In the genomic region with DNA sequence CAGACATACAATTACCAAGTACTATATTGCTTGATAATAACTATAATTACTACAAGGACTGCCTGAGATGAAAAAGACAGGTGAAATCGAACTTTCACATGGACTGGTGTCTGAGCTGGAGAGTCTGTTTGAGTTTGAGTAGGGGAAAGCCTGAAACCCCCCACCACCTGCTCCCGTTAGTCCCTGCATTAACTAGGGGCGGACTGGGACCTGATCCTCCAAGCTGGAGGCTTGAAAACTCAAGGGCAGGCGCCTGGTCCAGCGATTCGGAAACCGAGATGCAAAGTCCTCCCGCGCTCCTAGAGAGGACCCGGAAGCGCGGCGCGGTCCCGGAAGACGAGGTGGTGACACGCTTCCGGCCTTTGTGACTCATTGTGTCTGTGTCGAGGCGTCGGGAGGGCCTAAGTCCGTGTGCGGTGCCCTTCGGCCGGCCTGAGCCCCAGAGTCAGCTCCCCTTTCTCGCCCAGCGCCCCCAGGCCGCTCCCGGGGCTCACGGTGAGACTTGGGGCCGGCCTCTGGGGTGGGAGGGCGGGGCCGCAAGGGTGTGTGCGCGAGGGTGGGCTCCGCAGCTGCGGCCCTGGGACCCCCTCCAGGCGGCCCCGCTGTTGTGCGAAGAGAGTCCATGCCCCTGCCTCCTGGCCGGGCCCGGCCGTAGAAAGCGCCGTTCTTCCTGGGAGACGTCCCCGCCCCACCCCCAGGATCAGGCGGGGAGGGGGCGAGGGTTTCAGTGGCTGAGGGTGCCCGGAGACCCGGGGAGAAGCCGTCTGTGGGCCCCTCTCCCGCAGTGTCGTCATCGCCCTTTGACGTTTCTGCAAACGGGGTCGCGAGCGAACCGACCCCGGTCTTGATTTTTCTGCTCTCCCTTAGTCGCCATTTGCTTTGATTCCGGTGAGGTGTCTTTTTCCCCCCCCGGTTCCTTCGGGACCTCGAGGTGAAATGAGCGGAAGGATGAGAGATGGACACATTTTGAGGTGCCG, we compare ENCODE assay signal across 1 cellular context.
A peak's percentile ranks its signal among the peaks of the same experiment; 100 is the strongest.
TF ChIP-seq lines count a peak whose summit lies in the region.

TSS of gene ZKSCAN1 (plus strand) at position 365 of the 977 bp plus-strand sequence. CDS start 7,911 bp downstream, outside the sequence.

TF ChIP-seq in HepG2, 621 proteins besides CTCF, POLR2A, EP300 and RAD21 (continued from another document and continues in another):
- TF ChIP-seq CEBPZ (IDR thresholded peaks at IDR 0.05; ENCODE audit: low read length) (no peak), ZNF230 (CRISPR knock-in tag; IDR thresholded peaks at IDR 0.05) (no peak), PHB2 (IDR thresholded peaks at IDR 0.05; ENCODE audit: partially characterized antibody) (no peak), NR1H2 (CRISPR knock-in tag; IDR thresholded peaks at IDR 0.05; ENCODE audit: borderline replicate concordance, low read depth) (no peak), ZNF496 (CRISPR knock-in tag; IDR thresholded peaks at IDR 0.05; ENCODE audit: insufficient replicate concordance) (no peak), ZNF773 (CRISPR knock-in tag; IDR thresholded peaks at IDR 0.05; ENCODE audit: borderline replicate concordance) (0 out of 2 replicates have a peak, but pooled peaks have one; percentile 35), CCDC6 (CRISPR knock-in tag; IDR thresholded peaks at IDR 0.05) (no peak; the same call in 1 of the 2 replicates), NPAS2 (CRISPR knock-in tag; IDR thresholded peaks at IDR 0.05; ENCODE audit: borderline replicate concordance) (no peak), PAXIP1 (CRISPR knock-in tag; conservative IDR thresholded peaks at IDR 0.05) (peak; percentile 61), ZNF24 (IDR thresholded peaks at IDR 0.05) (no peak), CREM (IDR thresholded peaks at IDR 0.05) (peak; percentile 91), CREM (CRISPR knock-in tag; IDR thresholded peaks at IDR 0.05) (no peak), MATR3 (CRISPR knock-in tag; IDR thresholded peaks at IDR 0.05) (no peak), KLF11 (CRISPR knock-in tag; IDR thresholded peaks at IDR 0.05) (no peak), MTF1 (CRISPR knock-in tag; IDR thresholded peaks at IDR 0.05) (no peak), MXD1 (CRISPR knock-in tag; IDR thresholded peaks at IDR 0.05) (no peak; the same call in 1 of the 2 replicates), TAF1 (CRISPR knock-in tag; IDR thresholded peaks at IDR 0.05) (peak; percentile 99), MBD4 (IDR thresholded peaks at IDR 0.05; ENCODE audit: borderline replicate concordance, low read length) (no peak), HOXA7 (CRISPR knock-in tag; IDR thresholded peaks at IDR 0.05) (no peak), ZSCAN9 (CRISPR knock-in tag; IDR thresholded peaks at IDR 0.05; ENCODE audit: borderline replicate concordance) (no peak), ZNF609 (CRISPR knock-in tag; IDR thresholded peaks at IDR 0.05; ENCODE audit: borderline replicate concordance) (no peak; the same call in 1 of the 2 replicates), ZNF253 (CRISPR knock-in tag; IDR thresholded peaks at IDR 0.05; ENCODE audit: borderline replicate concordance) (no peak), ZHX1 (CRISPR knock-in tag; IDR thresholded peaks at IDR 0.05; ENCODE audit: low read depth) (no peak), HIVEP1 (CRISPR knock-in tag; IDR thresholded peaks at IDR 0.05) (no peak), ZBTB43 (CRISPR knock-in tag; conservative IDR thresholded peaks at IDR 0.05) (0 out of 2 replicates have a peak, but pooled peaks have one; percentile 52), BORCS8-MEF2B (CRISPR knock-in tag; IDR thresholded peaks at IDR 0.05) (peak; percentile 39; the same call in 1 of the 2 replicates), ZNF441 (CRISPR knock-in tag; IDR thresholded peaks at IDR 0.05; ENCODE audit: borderline replicate concordance) (0 out of 2 replicates have a peak, but pooled peaks have one; percentile 41), ZBTB8A (CRISPR knock-in tag; IDR thresholded peaks at IDR 0.05; ENCODE audit: borderline replicate concordance, low read depth) (peak; percentile 12; the same call in 1 of the 2 replicates), AGO1 (IDR thresholded peaks at IDR 0.05; ENCODE audit: low read depth, low read length, poor library complexity, severe bottlenecking) (no peak), ZNF75D (CRISPR knock-in tag; IDR thresholded peaks at IDR 0.05; ENCODE audit: borderline replicate concordance) (no peak)
- TF ChIP-seq, protein P1, sequence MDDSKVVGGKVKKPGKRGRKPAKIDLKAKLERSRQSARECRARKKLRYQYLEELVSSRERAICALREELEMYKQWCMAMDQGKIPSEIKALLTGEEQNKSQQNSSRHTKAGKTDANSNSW (CRISPR knock-in tag; IDR thresholded peaks at IDR 0.05; ENCODE audit: borderline replicate concordance): no peak
- TF ChIP-seq, protein P2, sequence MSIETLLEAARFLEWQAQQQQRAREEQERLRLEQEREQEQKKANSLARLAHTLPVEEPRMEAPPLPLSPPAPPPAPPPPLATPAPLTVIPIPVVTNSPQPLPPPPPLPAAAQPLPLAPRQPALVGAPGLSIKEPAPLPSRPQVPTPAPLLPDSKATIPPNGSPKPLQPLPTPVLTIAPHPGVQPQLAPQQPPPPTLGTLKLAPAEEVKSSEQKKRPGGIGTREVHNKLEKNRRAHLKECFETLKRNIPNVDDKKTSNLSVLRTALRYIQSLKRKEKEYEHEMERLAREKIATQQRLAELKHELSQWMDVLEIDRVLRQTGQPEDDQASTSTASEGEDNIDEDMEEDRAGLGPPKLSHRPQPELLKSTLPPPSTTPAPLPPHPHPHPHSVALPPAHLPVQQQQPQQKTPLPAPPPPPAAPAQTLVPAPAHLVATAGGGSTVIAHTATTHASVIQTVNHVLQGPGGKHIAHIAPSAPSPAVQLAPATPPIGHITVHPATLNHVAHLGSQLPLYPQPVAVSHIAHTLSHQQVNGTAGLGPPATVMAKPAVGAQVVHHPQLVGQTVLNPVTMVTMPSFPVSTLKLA (IDR thresholded peaks at IDR 0.05): no peak
- TF ChIP-seq, protein P3, sequence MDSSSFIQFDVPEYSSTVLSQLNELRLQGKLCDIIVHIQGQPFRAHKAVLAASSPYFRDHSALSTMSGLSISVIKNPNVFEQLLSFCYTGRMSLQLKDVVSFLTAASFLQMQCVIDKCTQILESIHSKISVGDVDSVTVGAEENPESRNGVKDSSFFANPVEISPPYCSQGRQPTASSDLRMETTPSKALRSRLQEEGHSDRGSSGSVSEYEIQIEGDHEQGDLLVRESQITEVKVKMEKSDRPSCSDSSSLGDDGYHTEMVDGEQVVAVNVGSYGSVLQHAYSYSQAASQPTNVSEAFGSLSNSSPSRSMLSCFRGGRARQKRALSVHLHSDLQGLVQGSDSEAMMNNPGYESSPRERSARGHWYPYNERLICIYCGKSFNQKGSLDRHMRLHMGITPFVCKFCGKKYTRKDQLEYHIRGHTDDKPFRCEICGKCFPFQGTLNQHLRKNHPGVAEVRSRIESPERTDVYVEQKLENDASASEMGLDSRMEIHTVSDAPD (CRISPR knock-in tag; IDR thresholded peaks at IDR 0.05): 0 out of 2 replicates have a peak, but pooled peaks have one; percentile 34
